ENCODE assay signal across 15 cellular contexts in genomic region chr5:83441752-83442151, GRCh38. TPM values are rescaled to one million over a fixed set of nuclear protein-coding genes. Genes with fewer than 3 reads are reported as not detected.
A peak's percentile ranks its signal among the peaks of the same experiment; 100 is the strongest.
DNase-seq lines count a peak whose midpoint lies in the region; ATAC-seq, FAIRE-seq and TF ChIP-seq lines count a peak whose summit lies in the region.
"Had no signal": no experiment of that assay in that cellular context is flagged by ENCODE, and none has a peak within 500 bp of the region (broad histone marks: within the 10 kb centered on the region; RNA-seq: fewer than 3 reads in every experiment).

No MANE protein-coding gene starts in this region.

- H3K36me3 Mint-ChIP-seq in MCF 10A (ENCODE audit: insufficient read depth, unreplicated experiment), result no peaks in the 10 kb centered on the region

- H3K18ac ChIP-seq in IMR-90 (ENCODE audit: low read depth, low read length), result no peak overlapping the region

- intact Hi-C loops in MCF 10A (cut with micrococcal nuclease) (no loop called here), mammary epithelial cell (cut with micrococcal nuclease) (no loop called here), IMR-90 (cut with micrococcal nuclease) (no loop called here)

- no peak for TF ChIP-seq CTCF in MCF 10A (IDR thresholded peaks at IDR 0.05; ENCODE audit: unreplicated experiment)
- TF ChIP-seq CTCF in mammary epithelial cell (conservative IDR thresholded peaks at IDR 0.05 in 1 of 2, IDR thresholded peaks at IDR 0.05 in 1 of 2; ENCODE audit: extremely low read depth in 1 of 2, insufficient read depth in 1 of 2, low read depth in 1 of 2, low read length in 2 of 2), result no peak
- no peak for TF ChIP-seq CTCF in IMR-90 (conservative IDR thresholded peaks at IDR 0.05; ENCODE audit: low read depth, low read length)
- TF ChIP-seq CTCF in coronary artery (IDR thresholded peaks at IDR 0.05), result no peak

- no peak for TF ChIP-seq POLR2A in IMR-90 (IDR thresholded peaks at IDR 0.05; ENCODE audit: low read depth, low read length)

- H3K9me3 Mint-ChIP-seq in MCF 10A (ENCODE audit: unreplicated experiment), result no peaks in the 10 kb centered on the region
- H3K9me3 Mint-ChIP-seq: activated T-cell treated with anti-CD3 and anti-CD28 coated beads, Interleukin-2, amount 50 U/mL, for 24 hours had no signal

- H3K14ac ChIP-seq in IMR-90 (replicated peaks; ENCODE audit: low read depth, low read length), result no peak overlapping the region

- no peaks in the 10 kb centered on the region for H3K27me3 Mint-ChIP-seq in MCF 10A (ENCODE audit: insufficient read depth, unreplicated experiment)

- no peak overlapping the region for H3K4ac ChIP-seq in IMR-90 (ENCODE audit: low read depth, low read length)

- no peaks in the 10 kb centered on the region for H3K27me3 ChIP-seq in mammary epithelial cell (ENCODE audit: insufficient read depth, low read length)
- no peaks in the 10 kb centered on the region for H3K27me3 ChIP-seq in IMR-90 (ENCODE audit: control insufficient read depth, insufficient read depth, low read length)
- H3K27me3 ChIP-seq: adrenal gland had no signal

- POLR2A ChIA-PET in MCF 10A (lab: Yijun Ruan, JAX), result interaction anchor here (0.7 kb wide), 1 partner anchor 13 kb away, joined by 3 read pairs; no protein-coding TSS in a partner anchor
- POLR2A ChIA-PET in IMR-90 (lab: Charles Lee; ENCODE audit: unreplicated experiment), result interaction anchor here (0.6 kb wide), 1 partner anchor 371 kb away, joined by 3 read pairs; no protein-coding TSS in a partner anchor

- H4K91ac ChIP-seq in IMR-90 (ENCODE audit: insufficient read depth, low read depth, low read length), result no peak overlapping the region

- no peak for FAIRE-seq in urothelium cell line (lab: Jason Lieb, UNC)
- FAIRE-seq: colon had no signal

- no peak overlapping the region for H3K4me2 ChIP-seq in mammary epithelial cell (ENCODE audit: insufficient read depth, low read depth, low read length)
- no peak overlapping the region for H3K4me2 ChIP-seq in IMR-90 (ENCODE audit: low read depth, low read length)
- H3K4me2 ChIP-seq: smooth muscle cell had no signal

- H3K4me3 ChIP-seq in mammary epithelial cell (replicated peaks in 1 of 3; ENCODE audit: insufficient read depth in 1 of 3, low read depth in 2 of 3, low read length in 3 of 3), result no peak overlapping the region
- no peak overlapping the region for H3K4me3 ChIP-seq in IMR-90 (ENCODE audit: insufficient read depth, low read depth, low read length)
- H3K4me3 ChIP-seq in coronary artery, result no peak overlapping the region
- H3K4me3 ChIP-seq: adrenal gland, smooth muscle cell had no signal

- H2AK9ac ChIP-seq in IMR-90 (replicated peaks; ENCODE audit: low read depth, low read length, poor library complexity), result no peak overlapping the region

- WGBS in mammary epithelial cell (ENCODE audit: low coverage, missing lambda C conversion rate), result 64% methylated on average over 4 of the region's 4 CpGs
- no CpG with 5 or more reads among the region's 4 CpGs for WGBS in IMR-90 (ENCODE audit: extremely low coverage in 2 of 2, insufficient read length in 1 of 2), 2 experiments

- no peak overlapping the region for H3K23ac ChIP-seq in IMR-90 (ENCODE audit: low read depth, low read length)

- no peak overlapping the region for H3K27ac Mint-ChIP-seq in MCF 10A (ENCODE audit: low read depth, unreplicated experiment)
- H3K27ac Mint-ChIP-seq: activated T-cell treated with anti-CD3 and anti-CD28 coated beads, Interleukin-2, amount 50 U/mL, for 24 hours had no signal

- no peaks in the 10 kb centered on the region for H3K79me2 ChIP-seq in mammary epithelial cell (ENCODE audit: insufficient read depth, low read length)

- H3K36me3 ChIP-seq in mammary epithelial cell (ENCODE audit: insufficient read depth, low read length) (no peaks in the 10 kb centered on the region), IMR-90 (ENCODE audit: control insufficient read depth, insufficient read depth, low read length) (no peaks in the 10 kb centered on the region)
- H3K36me3 ChIP-seq: adrenal gland had no signal

- no peaks in the 10 kb centered on the region for H4K20me1 ChIP-seq in mammary epithelial cell (ENCODE audit: insufficient read depth, low read length)
- no peaks in the 10 kb centered on the region for H4K20me1 ChIP-seq in IMR-90 (ENCODE audit: insufficient read depth, low read length)

- no peak overlapping the region for H2BK120ac ChIP-seq in IMR-90 (ENCODE audit: low read depth, low read length)

- H2BK15ac ChIP-seq in IMR-90 (ENCODE audit: low read depth, low read length), result no peak overlapping the region

- dilution Hi-C loops in mammary epithelial cell (cut with HindIII; ENCODE audit: low sequenced_read_pairs), result no loop called here
- dilution Hi-C loops in IMR-90 (cut with HindIII; ENCODE audit: low sequenced_read_pairs, unreplicated experiment), result no loop called here

- in situ Hi-C loops in mammary epithelial cell (cut with MboI; ENCODE audit: low sequenced_read_pairs in 2 of 2) (loop anchor here in 1 of 2 donors (25.0 kb wide), 1 partner anchor 804 kb away; no protein-coding TSS in a partner anchor), IMR-90 (cut with MboI; ENCODE audit: low sequenced_read_pairs) (loop anchor here (25.0 kb wide), 1 partner anchor 804 kb away; no protein-coding TSS in a partner anchor)

- H3K9ac ChIP-seq in mammary epithelial cell (ENCODE audit: insufficient read depth, low read length) (no peak overlapping the region), IMR-90 (ENCODE audit: low read depth, low read length) (no peak overlapping the region)

- H3K4me1 ChIP-seq in mammary epithelial cell (ENCODE audit: insufficient read depth, low read length), result no peaks in the 10 kb centered on the region
- H3K4me1 ChIP-seq in IMR-90 (ENCODE audit: control insufficient read depth, insufficient read depth, low read length), result peaks cover 2% of the 10 kb centered on the region; the same call in 1 of the 2 replicates
- H3K4me1 ChIP-seq: adrenal gland had no signal

- H3K4me3 Mint-ChIP-seq in MCF 10A (ENCODE audit: unreplicated experiment), result no peak overlapping the region
- H3K4me3 Mint-ChIP-seq: activated T-cell treated with anti-CD3 and anti-CD28 coated beads, Interleukin-2, amount 50 U/mL, for 24 hours had no signal

- H3K27ac ChIP-seq in mammary epithelial cell (ENCODE audit: insufficient read depth, low read depth, low read length) (no peak overlapping the region), IMR-90 (ENCODE audit: insufficient read depth, low read length) (no peak overlapping the region), coronary artery (no peak overlapping the region)
- H3K27ac ChIP-seq: adrenal gland had no signal

- no peak overlapping the region for H2AK5ac ChIP-seq in IMR-90 (ENCODE audit: low read depth, low read length)

- TF ChIP-seq RAD21 in IMR-90 (IDR thresholded peaks at IDR 0.05; ENCODE audit: low read length), result no peak

- no peaks in the 10 kb centered on the region for H3K9me1 ChIP-seq in IMR-90 (ENCODE audit: insufficient read depth, low read length)

- H3K79me1 ChIP-seq in IMR-90 (ENCODE audit: low read depth in 1 of 2, low read length in 2 of 2), result no peaks in the 10 kb centered on the region

- H4K5ac ChIP-seq in IMR-90 (ENCODE audit: low read depth, low read length), result no peak overlapping the region

- no peak overlapping the region for H2AFZ ChIP-seq in mammary epithelial cell (ENCODE audit: low read depth, low read length)
- no peak overlapping the region for H2AFZ ChIP-seq in IMR-90 (replicated peaks; ENCODE audit: low read length, poor library complexity)

- no peak overlapping the region for H2BK20ac ChIP-seq in IMR-90 (ENCODE audit: low read depth, low read length)

- CTCF ChIA-PET in MCF 10A (lab: Yijun Ruan, JAX), result interaction anchor here (0.6 to 0.9 kb wide), 2 partner anchors 32 to 800 kb away, joined by 3 read pairs; no protein-coding TSS in a partner anchor
- CTCF ChIA-PET in mammary epithelial cell (lab: Charles Lee; ENCODE audit: low non-redundant PET), result no interaction called here
- CTCF ChIA-PET in IMR-90 (lab: Yijun Ruan, JAX), result no interaction called here

- H3K56ac ChIP-seq in IMR-90 (ENCODE audit: extremely low read depth, insufficient read depth, low read length), result no peak overlapping the region

- H3K4me1 Mint-ChIP-seq in MCF 10A (ENCODE audit: insufficient read depth, unreplicated experiment), result no peaks in the 10 kb centered on the region

- H3K9me3 ChIP-seq in mammary epithelial cell (replicated peaks; ENCODE audit: insufficient read depth, low read length) (no peaks in the 10 kb centered on the region), IMR-90 (ENCODE audit: control insufficient read depth, insufficient read depth, low read length) (no peaks in the 10 kb centered on the region)
- H3K9me3 ChIP-seq: adrenal gland had no signal

- DNase-seq in MCF 10A (ENCODE audit: unreplicated experiment) (peak; percentile 17), mammary epithelial cell (no peak), IMR-90 (no peak), coronary artery (ENCODE audit: low spot score) (no peak), urothelium cell line (ENCODE audit: low spot score) (no peak)
- no peak for DNase-seq in activated CD8-positive, alpha-beta memory T cell treated with anti-CD3 and anti-CD28 coated beads, Interleukin-2, amount 50 U/mL, for 4 hours
- DNase-seq: activated CD4-positive, CD25-positive, alpha-beta regulatory T cell; activated T-cell treated with anti-CD3 and anti-CD28 coated beads, Interleukin-2, amount 50 U/mL, for 24 hours; adrenal gland; KG1; NCI-H2029 treated with DMSO at 0.1 percent for 48 hours had no signal

- BruUV-seq in MCF 10A (replicated peaks; lab: Mats Ljungman, UMichigan) (no TSS peak), mammary epithelial cell (replicated peaks; lab: Mats Ljungman, UMichigan) (no TSS peak), IMR-90 (replicated peaks; lab: Mats Ljungman, UMichigan) (no TSS peak)

- no peak overlapping the region for H4K8ac ChIP-seq in IMR-90 (ENCODE audit: low read depth in 2 of 2, low read length in 2 of 2)

- H2BK5ac ChIP-seq in IMR-90 (ENCODE audit: low read depth, low read length, poor library complexity, severe bottlenecking), result no peak overlapping the region

- ATAC-seq in HG02642 (IDR thresholded peaks at IDR 0.05; ENCODE audit: poor library complexity, unreplicated experiment) (peak; percentile 88), IMR-90 (ENCODE audit: low read depth) (no peak), GM19467 (IDR thresholded peaks at IDR 0.05; ENCODE audit: unreplicated experiment) (no peak)

TF ChIP-seq in IMR-90, 13 proteins besides CTCF, POLR2A, EP300 and RAD21:
- TF ChIP-seq RFX5 (IDR thresholded peaks at IDR 0.05; ENCODE audit: low read depth, low read length) (no peak), CEBPB (IDR thresholded peaks at IDR 0.05; ENCODE audit: low read depth, low read length) (peak; percentile 93)

RNA-seq across cellular contexts. Expression of gene VCAN, which starts 29.8 kb away (rescaled TPM):
- total RNA-seq in MCF 10A (2022), result 44.1 and 50.6 TPM in 2 replicates
- total RNA-seq in mammary epithelial cell, result 100 to 1,000 TPM in 1 of 2 donors, 10 to 100 TPM in 1; 82.9 to 234 TPM
- polyA plus RNA-seq in mammary epithelial cell, result 28.7 TPM
- polyA minus RNA-seq in mammary epithelial cell, result 73.9 TPM
- total RNA-seq in IMR-90 (2012; rRNA removed), result 158 and 159 TPM in 2 replicates
- polyA plus RNA-seq in IMR-90 (2012; rRNA removed), result 45.3 and 47.5 TPM in 2 replicates
- 20.7 and 25.5 TPM in 2 replicates for polyA plus RNA-seq in IMR-90 (2012; cell fraction: cytosol; rRNA removed)
- polyA plus RNA-seq in IMR-90 (2012; cell fraction: nucleus; rRNA removed; ENCODE audit: low replicate concordance), result 17.1 and 53.0 TPM in 2 replicates
